ENCODE assay signal across 21 cellular contexts in the genomic region with DNA sequence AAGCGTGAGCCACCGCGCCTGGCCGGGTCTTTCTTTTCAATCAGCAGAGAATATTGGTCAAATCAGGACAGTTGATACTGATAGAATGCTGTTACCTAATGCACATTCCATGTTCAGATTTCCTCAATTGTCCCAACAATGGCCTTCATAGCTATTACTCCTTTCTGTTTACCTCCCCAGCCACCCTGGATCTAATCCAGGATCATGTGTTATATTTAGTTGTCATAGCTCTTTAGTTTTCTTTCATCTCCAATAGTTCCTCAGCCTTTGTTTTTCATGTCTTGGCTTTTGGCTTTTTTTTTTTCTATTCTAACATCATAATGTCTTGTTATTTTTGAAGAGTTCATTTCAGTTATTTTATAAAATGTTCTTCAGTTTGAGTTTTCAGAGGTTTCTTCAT. TPM values are rescaled to one million over a fixed set of nuclear protein-coding genes. Genes with fewer than 3 reads are reported as not detected.
DNase-seq lines count a peak whose midpoint lies in the region; ATAC-seq and TF ChIP-seq lines count a peak whose summit lies in the region.
"Had no signal": no experiment of that assay in that cellular context is flagged by ENCODE, and none has a peak within 500 bp of the region (broad histone marks: within the 10 kb centered on the region; RNA-seq: fewer than 3 reads in every experiment).

No MANE protein-coding gene starts in this region.

- CTCF ChIA-PET in WTC11 (lab: Charles Lee): interaction anchor here (1.0 kb wide), 1 partner anchor 14 kb away, joined by 4 read pairs; no protein-coding TSS in a partner anchor

- ATAC-seq in stimulated activated naive CD8-positive, alpha-beta T cell treated with anti-CD3 and anti-CD28 coated beads, Interleukin-15, Interleukin-2, amounts not matched to agents 100 U/mL and 50 U/mL, for 24 hours: no peak
- peak; percentile 14 for ATAC-seq in activated T-helper 17 cell treated with anti-CD3 and anti-CD28 coated beads, Interleukin-2, amount 50 U/mL, for 72 hours (replicated peaks)
- ATAC-seq in GM18909 (IDR thresholded peaks at IDR 0.05; ENCODE audit: poor library complexity, unreplicated experiment) (no peak), WTC11 (no peak)

- no peaks in the 10 kb centered on the region for H3K36me3 Mint-ChIP-seq in stimulated activated naive CD8-positive, alpha-beta T cell treated with anti-CD3 and anti-CD28 coated beads, Interleukin-15, Interleukin-2, amounts not matched to agents 100 ng/mL and 50 ng/mL, for 24 hours (ENCODE audit: low read depth)
- H3K36me3 Mint-ChIP-seq in activated T-helper 17 cell treated with anti-CD3 and anti-CD28 coated beads, Interleukin-2, amount 50 U/mL, for 72 hours (ENCODE audit: low read depth): peaks cover 11% of the 10 kb centered on the region
- H3K36me3 Mint-ChIP-seq in mesothelial cell of epicardium (no peaks in the 10 kb centered on the region), WTC11 (no peaks in the 10 kb centered on the region)
- H3K36me3 Mint-ChIP-seq: memory B cell had no signal

- H3K27ac Mint-ChIP-seq in stimulated activated naive CD8-positive, alpha-beta T cell treated with anti-CD3 and anti-CD28 coated beads, Interleukin-15, Interleukin-2, amounts not matched to agents 100 ng/mL and 50 ng/mL, for 24 hours: peak overlapping the region; percentile 38
- H3K27ac Mint-ChIP-seq in activated T-helper 17 cell treated with anti-CD3 and anti-CD28 coated beads, Interleukin-2, amount 50 U/mL, for 72 hours: peak overlapping the region; percentile 85
- H3K27ac Mint-ChIP-seq in mesothelial cell of epicardium: peak overlapping the region; percentile 13
- no peak overlapping the region for H3K27ac Mint-ChIP-seq in WTC11
- H3K27ac Mint-ChIP-seq: activated naive CD4-positive, alpha-beta T cell treated with anti-CD3 and anti-CD28 coated beads for 36 hours; dendritic cell treated with granulocyte-macrophage colony-stimulating factor and Interleukin-4, amounts not matched to agents 40 ng/mL and 50 ng/mL, for 4 days; memory B cell had no signal

- H3K4me3 Mint-ChIP-seq in stimulated activated naive CD8-positive, alpha-beta T cell treated with anti-CD3 and anti-CD28 coated beads, Interleukin-15, Interleukin-2, amounts not matched to agents 100 ng/mL and 50 ng/mL, for 24 hours: no peak overlapping the region
- peak overlapping the region; percentile 63 for H3K4me3 Mint-ChIP-seq in activated T-helper 17 cell treated with anti-CD3 and anti-CD28 coated beads, Interleukin-2, amount 50 U/mL, for 72 hours
- no peak overlapping the region for H3K4me3 Mint-ChIP-seq in mesothelial cell of epicardium
- no peak overlapping the region for H3K4me3 Mint-ChIP-seq in WTC11
- H3K4me3 Mint-ChIP-seq: activated naive CD4-positive, alpha-beta T cell treated with anti-CD3 and anti-CD28 coated beads for 36 hours; dendritic cell treated with granulocyte-macrophage colony-stimulating factor and Interleukin-4, amounts not matched to agents 40 ng/mL and 50 ng/mL, for 4 days; memory B cell had no signal

- no peak for DNase-seq in stimulated activated naive CD8-positive, alpha-beta T cell treated with anti-CD3 and anti-CD28 coated beads, Interleukin-15, Interleukin-2, amounts not matched to agents 100 U/mL and 50 U/mL, for 24 hours
- DNase-seq in mesothelial cell of epicardium (ENCODE audit: low spot score in 2 of 2, unreplicated experiment in 2 of 2) (no peak), WTC11 (ENCODE audit: low spot score) (no peak), hippocampal formation (lab: John Stamatoyannopoulos, UW) (no peak)
- DNase-seq: activated CD4-positive, alpha-beta T cell treated with anti-CD3 and anti-CD28 coated beads, Interleukin-2, amount 50 U/mL, for 48 hours; activated naive CD4-positive, alpha-beta T cell treated with anti-CD3 and anti-CD28 coated beads for 36 hours; aorta; caudate nucleus; NCI-H1105; NCI-H2029; NCI-H345; small intestine; stimulated activated CD4-positive, alpha-beta T cell treated with anti-CD3 and anti-CD28 coated beads, Interleukin-1b, Interleukin-23, amount 100 ng/mL, for 48 hours; uterus; WERI-Rb-1 had no signal

- H3K9me3 Mint-ChIP-seq in stimulated activated naive CD8-positive, alpha-beta T cell treated with anti-CD3 and anti-CD28 coated beads, Interleukin-15, Interleukin-2, amounts not matched to agents 100 ng/mL and 50 ng/mL, for 24 hours: no peaks in the 10 kb centered on the region
- no peaks in the 10 kb centered on the region for H3K9me3 Mint-ChIP-seq in activated T-helper 17 cell treated with anti-CD3 and anti-CD28 coated beads, Interleukin-2, amount 50 U/mL, for 72 hours
- H3K9me3 Mint-ChIP-seq in mesothelial cell of epicardium (no peaks in the 10 kb centered on the region), WTC11 (no peaks in the 10 kb centered on the region)
- H3K9me3 Mint-ChIP-seq: activated naive CD4-positive, alpha-beta T cell treated with anti-CD3 and anti-CD28 coated beads for 36 hours; dendritic cell treated with granulocyte-macrophage colony-stimulating factor and Interleukin-4, amounts not matched to agents 40 ng/mL and 50 ng/mL, for 4 days; IgD-negative memory B cell; memory B cell had no signal

- H3K27me3 Mint-ChIP-seq in stimulated activated naive CD8-positive, alpha-beta T cell treated with anti-CD3 and anti-CD28 coated beads, Interleukin-15, Interleukin-2, amounts not matched to agents 100 ng/mL and 50 ng/mL, for 24 hours: no peaks in the 10 kb centered on the region
- no peaks in the 10 kb centered on the region for H3K27me3 Mint-ChIP-seq in activated T-helper 17 cell treated with anti-CD3 and anti-CD28 coated beads, Interleukin-2, amount 50 U/mL, for 72 hours
- H3K27me3 Mint-ChIP-seq in mesothelial cell of epicardium (ENCODE audit: low read depth) (no peaks in the 10 kb centered on the region), WTC11 (ENCODE audit: low read depth) (no peaks in the 10 kb centered on the region)
- H3K27me3 Mint-ChIP-seq: dendritic cell treated with granulocyte-macrophage colony-stimulating factor and Interleukin-4, amounts not matched to agents 40 ng/mL and 50 ng/mL, for 4 days; IgD-negative memory B cell; memory B cell had no signal

- POLR2A ChIA-PET in WTC11 (lab: Charles Lee): interaction anchor here (0.6 kb wide), 1 partner anchor 84 kb away, joined by 3 read pairs; no protein-coding TSS in a partner anchor

- peaks cover 97% of the 10 kb centered on the region for H3K4me1 Mint-ChIP-seq in stimulated activated naive CD8-positive, alpha-beta T cell treated with anti-CD3 and anti-CD28 coated beads, Interleukin-15, Interleukin-2, amounts not matched to agents 100 ng/mL and 50 ng/mL, for 24 hours (ENCODE audit: low read depth)
- peaks cover 81% of the 10 kb centered on the region for H3K4me1 Mint-ChIP-seq in activated T-helper 17 cell treated with anti-CD3 and anti-CD28 coated beads, Interleukin-2, amount 50 U/mL, for 72 hours
- H3K4me1 Mint-ChIP-seq in mesothelial cell of epicardium (peaks cover 58% of the 10 kb centered on the region), WTC11 (peaks cover 51% of the 10 kb centered on the region)

- TF ChIP-seq CTCF in mesothelial cell of epicardium (IDR thresholded peaks at IDR 0.05; ENCODE audit: unreplicated experiment) (no peak), WTC11 (IDR thresholded peaks at IDR 0.05) (no peak)

TF ChIP-seq in WTC11, 78 proteins besides CTCF, POLR2A, EP300 and RAD21:
- TF ChIP-seq ZBTB21 (CRISPR knock-in tag; IDR thresholded peaks at IDR 0.05; ENCODE audit: borderline replicate concordance): no peak
- no peak for TF ChIP-seq ZNF138 (CRISPR knock-in tag; conservative IDR thresholded peaks at IDR 0.05)
- no peak for TF ChIP-seq ZNF232 (CRISPR knock-in tag; IDR thresholded peaks at IDR 0.05)
- no peak for TF ChIP-seq ELF4 (CRISPR knock-in tag; IDR thresholded peaks at IDR 0.05; ENCODE audit: low read depth)
- TF ChIP-seq GTF2I (CRISPR knock-in tag; conservative IDR thresholded peaks at IDR 0.05): no peak
- TF ChIP-seq, protein P1, sequence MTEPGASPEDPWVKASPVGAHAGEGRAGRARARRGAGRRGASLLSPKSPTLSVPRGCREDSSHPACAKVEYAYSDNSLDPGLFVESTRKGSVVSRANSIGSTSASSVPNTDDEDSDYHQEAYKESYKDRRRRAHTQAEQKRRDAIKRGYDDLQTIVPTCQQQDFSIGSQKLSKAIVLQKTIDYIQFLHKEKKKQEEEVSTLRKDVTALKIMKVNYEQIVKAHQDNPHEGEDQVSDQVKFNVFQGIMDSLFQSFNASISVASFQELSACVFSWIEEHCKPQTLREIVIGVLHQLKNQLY (CRISPR knock-in tag; IDR thresholded peaks at IDR 0.05): no peak
TF ChIP-seq in WTC11: peak in this region for 0.

RNA-seq across cellular contexts. Expression of a gene that starts 14.6 kb away (rescaled TPM):
- 100 to 1,000 TPM in 1 of 2 donors, 10 to 100 TPM in 1; 60.9 to 102 TPM for total RNA-seq in activated T-helper 17 cell treated with anti-CD3 and anti-CD28 coated beads, Interleukin-2, amount 50 U/mL, for 72 hours
- total RNA-seq in mesothelial cell of epicardium: 65.7 to 72.7 TPM (median 71.7 TPM) in 3 replicates
- 30.0 to 36.6 TPM (median 30.8 TPM) in 3 replicates for total RNA-seq in WTC11 (2021)
